In the genomic region with DNA sequence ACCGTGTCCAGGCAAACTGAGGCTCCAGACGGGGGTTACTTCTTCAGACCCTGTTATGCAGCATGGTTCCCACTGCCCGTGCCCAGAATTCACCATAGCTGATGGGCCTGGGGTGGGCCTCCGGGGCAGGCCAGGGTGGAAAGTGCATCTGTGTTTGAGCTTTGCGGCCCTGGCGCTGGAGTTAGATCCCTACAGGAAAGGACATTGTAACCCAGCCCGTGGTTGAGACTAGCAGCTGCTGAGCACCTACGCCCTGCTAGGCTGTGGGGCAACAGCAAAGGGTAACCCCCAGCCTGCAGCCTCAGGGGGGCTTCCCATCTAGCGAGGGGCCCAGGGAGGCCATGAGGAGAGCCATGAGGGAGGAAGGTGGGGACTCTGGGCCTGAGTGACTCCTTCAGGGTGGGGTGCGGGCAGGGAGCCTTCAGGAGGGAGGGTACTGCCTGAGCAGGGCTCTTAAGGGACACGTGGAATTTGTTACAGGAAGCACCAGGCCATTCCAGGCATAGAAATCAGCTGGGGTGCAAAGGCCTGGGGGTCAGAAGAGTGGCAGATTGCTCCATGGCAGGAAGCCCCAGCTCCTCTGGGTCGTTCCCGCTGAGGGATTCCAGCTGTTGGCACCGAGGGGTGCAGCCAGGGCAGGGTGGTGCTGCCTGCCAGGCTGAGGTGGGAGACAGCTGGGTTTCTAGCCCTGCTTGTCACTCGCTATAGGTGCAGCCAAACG, we compare ENCODE assay signal across 12 cellular contexts. TPM values are rescaled to one million over a fixed set of nuclear protein-coding genes. Genes with fewer than 3 reads are reported as not detected.
DNase-seq lines count a peak whose midpoint lies in the region; ATAC-seq and FAIRE-seq lines count a peak whose summit lies in the region.
"Had no signal": no experiment of that assay in that cellular context is flagged by ENCODE, and none has a peak within 500 bp of the region (broad histone marks: within the 10 kb centered on the region; RNA-seq: fewer than 3 reads in every experiment).

No MANE protein-coding gene starts in this region.

- H3K27me3 Mint-ChIP-seq in T-cell, result no peaks in the 10 kb centered on the region

- ATAC-seq in T-cell (replicated peaks in 1 of 4) (no peak), HG03520 (IDR thresholded peaks at IDR 0.05; ENCODE audit: unreplicated experiment) (no peak)
- ATAC-seq: GM23338 had no signal

- H3K4me1 Mint-ChIP-seq in T-cell, result peaks cover 71 to 84% (median 81%) of the 10 kb centered on the region in 3 donors

- H3K4me1 ChIP-seq in duodenal mucosa (ENCODE audit: control insufficient read depth in 1 of 2, insufficient read depth in 2 of 2, low read length in 2 of 2) (peaks cover 49% of the 10 kb centered on the region in 2 donors), mesodermal cell (ENCODE audit: control insufficient read depth, insufficient read depth, low read length, poor library complexity, severe bottlenecking) (peaks cover 24% of the 10 kb centered on the region)

- H3K9me3 ChIP-seq in duodenal mucosa (ENCODE audit: control insufficient read depth in 1 of 2, low read length in 2 of 2) (no peaks in the 10 kb centered on the region), mesodermal cell (ENCODE audit: control insufficient read depth, low read length) (no peaks in the 10 kb centered on the region)

- peak overlapping the region; percentile 59 to 76 for H3K27ac Mint-ChIP-seq in T-cell
- H3K27ac Mint-ChIP-seq: GM23338 had no signal

- H3K36me3 ChIP-seq in duodenal mucosa (ENCODE audit: control insufficient read depth in 1 of 2, insufficient read depth in 2 of 2, low read length in 2 of 2) (peaks cover under 1 to 10% of the 10 kb centered on the region in 2 donors), mesodermal cell (ENCODE audit: control insufficient read depth, insufficient read depth, low read length) (no peaks in the 10 kb centered on the region)

- FAIRE-seq in RCC 7860 (lab: Jason Lieb, UNC), result no peak

- no peaks in the 10 kb centered on the region for H3K9me3 Mint-ChIP-seq in T-cell

- H3K36me3 Mint-ChIP-seq in T-cell, result peaks cover 29% of the 10 kb centered on the region

- peak overlapping the region; percentile 59 for H3K27ac ChIP-seq in duodenal mucosa (ENCODE audit: low read depth, low read length)
- peak overlapping the region; percentile 10 for H3K27ac ChIP-seq in mesodermal cell (ENCODE audit: low read depth, low read length, severe bottlenecking)
- peak overlapping the region; percentile 87 for H3K27ac ChIP-seq in substantia nigra (ENCODE audit: low read depth, low read length, poor library complexity, severe bottlenecking)

- CTCF ChIA-PET in T-cell (lab: Charles Lee), result interaction anchor here (0.6 to 1.5 kb wide), 3 partner anchors 61 to 63 kb away, joined by 3 to 4 read pairs (median 3); no protein-coding TSS in a partner anchor

- no peak for DNase-seq in T-cell
- no peak for DNase-seq in substantia nigra (lab: John Stamatoyannopoulos, UW)
- no peak for DNase-seq in RCC 7860 (ENCODE audit: low spot score)
- no peak for DNase-seq in inferior parietal cortex (ENCODE audit: extremely low spot score)
- DNase-seq: activated CD4-positive, alpha-beta T cell treated with anti-CD3 and anti-CD28 coated beads, Interleukin-2, amount 50 U/mL, for 1 hour; aorta; NCI-H510A treated with DMSO at 0.1 percent for 48 hours had no signal

- no peaks in the 10 kb centered on the region for H3K27me3 ChIP-seq in duodenal mucosa (ENCODE audit: control insufficient read depth in 1 of 2, insufficient read depth in 2 of 2, low read length in 2 of 2)

- peak overlapping the region; percentile 27 to 34 for H3K4me3 ChIP-seq in duodenal mucosa (ENCODE audit: low read depth in 1 of 2, low read length in 2 of 2)
- no peak overlapping the region for H3K4me3 ChIP-seq in mesodermal cell (ENCODE audit: extremely low read depth, insufficient read depth, low read length, poor library complexity, severe bottlenecking)
- H3K4me3 ChIP-seq: GM23338 had no signal

- peak overlapping the region; percentile 10 to 39 for H3K9ac ChIP-seq in duodenal mucosa (ENCODE audit: low read depth in 1 of 2, low read length in 2 of 2)

- 94 to 95% methylated on average over 15 to 16 of the region's 16 CpGs for WGBS in mesodermal cell (ENCODE audit: insufficient coverage in 2 of 2), 2 experiments

- POLR2A ChIA-PET in T-cell (lab: Charles Lee), result no interaction called here

- H3K4me3 Mint-ChIP-seq in T-cell, result peak overlapping the region in 1 of 3 donors; percentile 13
- H3K4me3 Mint-ChIP-seq: GM23338 had no signal

RNA-seq across cellular contexts. Expression of a gene that starts 18.9 kb away (rescaled TPM):
- 100 to 1,000 TPM in 2 of 5 donors, 10 to 100 TPM in 3; 55.0 to 130 (median 99.6) TPM for total RNA-seq in T-cell
- polyA plus RNA-seq in mesodermal cell (2013, experiment 1 of 2), result 19.3 TPM
- polyA plus RNA-seq in mesodermal cell (2013, experiment 2 of 2), result 12.8 TPM
- total RNA-seq: G401 had no signal

RNA-seq across cellular contexts. Expression of a gene that starts 44.1 kb away (rescaled TPM):
- total RNA-seq in T-cell, result 10 to 100 TPM; 73.5 to 85.9 (median 75.8) TPM
- polyA plus RNA-seq in mesodermal cell (2013, experiment 1 of 2), result 13.6 TPM
- 8.5 TPM for polyA plus RNA-seq in mesodermal cell (2013, experiment 2 of 2)

Comparison
In these comparisons a context has a peak if more than half of its experiments do, and no peak if none do; other contexts are left out.
1. H3K27ac ChIP-seq: peak in every context shown above with its lines; median percentile 87 in substantia nigra; 59 in duodenal mucosa; 10 in mesodermal cell.